Comparison of ENCODE assay signal across 17 cellular contexts in genomic region chr9:135308809-135309762, GRCh38.
"Had no signal": no experiment of that assay in that cellular context is flagged by ENCODE, and none has a peak within 500 bp of the region (broad histone marks: within the 10 kb centered on the region; RNA-seq: fewer than 3 reads in every experiment).

No MANE protein-coding gene starts in this region.

- H3K36me3 ChIP-seq: cardiac muscle cell, esophagus squamous epithelium, pancreas, thoracic aorta had no signal

- H3K27me3 ChIP-seq: cardiac muscle cell, pancreas had no signal

- FAIRE-seq: endothelial cell of umbilical vein, pancreas, urothelium cell line had no signal

- ATAC-seq: mucosa of descending colon; stimulated activated naive B cell treated with anti-CD40 and anti-IgM and Interleukin-4, amounts not matched to agents 10 μg/mL and 1 μg/mL and 100 μg/mL, for 72 hours had no signal

- H3K4me1 Mint-ChIP-seq: activated B cell treated with CpG ODN at 0.5 μM for 24 hours; activated CD4-positive, alpha-beta T cell treated with anti-CD3 and anti-CD28 coated beads, Interleukin-2, amount 10 ng/mL, durations not matched to agents 24 days and 14 days; stimulated activated naive B cell treated with anti-CD40 and anti-IgM and Interleukin-4, amounts not matched to agents 10 μg/mL and 1 μg/mL and 100 μg/mL, for 72 hours had no signal

- H3K27ac ChIP-seq: cardiac muscle cell, esophagus squamous epithelium, hepatocyte, pancreas, thoracic aorta had no signal

- H3K4me3 ChIP-seq: cardiac muscle cell, esophagus squamous epithelium, hepatocyte, mucosa of descending colon, pancreas, thoracic aorta had no signal

- H3K27ac Mint-ChIP-seq: activated B cell treated with CpG ODN at 0.5 μM for 24 hours; activated CD4-positive, alpha-beta T cell treated with anti-CD3 and anti-CD28 coated beads, Interleukin-2, amount 10 ng/mL, durations not matched to agents 24 days and 14 days; activated naive CD8-positive, alpha-beta T cell; dendritic cell treated with granulocyte-macrophage colony-stimulating factor and Interleukin-4, amounts not matched to agents 40 ng/mL and 50 ng/mL, for 4 days; naive B cell; stimulated activated naive B cell treated with anti-CD40 and anti-IgM and Interleukin-4, amounts not matched to agents 10 μg/mL and 1 μg/mL and 100 μg/mL, for 72 hours; T-helper 2 cell treated with Interferon-gamma antibody and Interleukin-4, amounts not matched to agents 5 μg/mL and 100 μg/mL, for 36 hours had no signal

- DNase-seq: activated B cell treated with CpG ODN at 0.5 μM for 24 hours; activated CD4-positive, alpha-beta T cell treated with anti-CD3 and anti-CD28 coated beads, Interleukin-2, amount 10 ng/mL, durations not matched to agents 24 days and 14 days; effector CD8-positive, alpha-beta T cell; esophagus squamous epithelium; mesenchymal stem cell; naive B cell; stimulated activated naive B cell treated with anti-CD40 and anti-IgM and Interleukin-4, amounts not matched to agents 10 μg/mL and 1 μg/mL and 100 μg/mL, for 72 hours had no signal

- H3K4me1 ChIP-seq: esophagus squamous epithelium, pancreas had no signal

- H3K4me3 Mint-ChIP-seq: activated B cell treated with CpG ODN at 0.5 μM for 24 hours; activated CD4-positive, alpha-beta T cell treated with anti-CD3 and anti-CD28 coated beads, Interleukin-2, amount 10 ng/mL, durations not matched to agents 24 days and 14 days; activated naive CD8-positive, alpha-beta T cell; dendritic cell treated with granulocyte-macrophage colony-stimulating factor and Interleukin-4, amounts not matched to agents 40 ng/mL and 50 ng/mL, for 4 days; naive B cell; stimulated activated naive B cell treated with anti-CD40 and anti-IgM and Interleukin-4, amounts not matched to agents 10 μg/mL and 1 μg/mL and 100 μg/mL, for 72 hours; T-helper 2 cell treated with Interferon-gamma antibody and Interleukin-4, amounts not matched to agents 5 μg/mL and 100 μg/mL, for 36 hours had no signal

- H3K9me3 ChIP-seq: mucosa of descending colon, pancreas had no signal

- H3K9me3 Mint-ChIP-seq: T-helper 2 cell treated with Interferon-gamma antibody and Interleukin-4, amounts not matched to agents 5 μg/mL and 100 μg/mL, for 36 hours had no signal
